8 cellular contexts compared by ENCODE assay signal in genomic region chr2:235468978-235469694, GRCh38. TPM values are rescaled to one million over a fixed set of nuclear protein-coding genes. Genes with fewer than 3 reads are reported as not detected.
DNase-seq lines count a peak whose midpoint lies in the region; ATAC-seq and TF ChIP-seq lines count a peak whose summit lies in the region.

No MANE protein-coding gene starts in this region.

- CTCF ChIA-PET in MCF 10A (lab: Yijun Ruan, JAX), result no interaction called here

- H3K4me3 Mint-ChIP-seq in MCF 10A (ENCODE audit: unreplicated experiment), result peak overlapping the region; percentile 17
- H3K4me3 Mint-ChIP-seq in activated T-helper 1 cell treated with anti-CD3 and anti-CD28 coated beads, Interleukin-12 subunit alpha, Interleukin-12 subunit beta, Interleukin-2, Interleukin-4 antibody, amounts not matched to agents 30 ng/mL and 10 ng/mL and 1 ng/mL, durations not matched to agents 14 hours and 24 hours and 36 hours, result no peak overlapping the region

- peak overlapping the region; percentile 26 for H3K27ac Mint-ChIP-seq in MCF 10A (ENCODE audit: low read depth, unreplicated experiment)
- no peak overlapping the region for H3K27ac Mint-ChIP-seq in activated T-helper 1 cell treated with anti-CD3 and anti-CD28 coated beads, Interleukin-12 subunit alpha, Interleukin-12 subunit beta, Interleukin-2, Interleukin-4 antibody, amounts not matched to agents 30 ng/mL and 10 ng/mL and 1 ng/mL, durations not matched to agents 14 hours and 24 hours and 36 hours

- TF ChIP-seq CTCF in MCF 10A (IDR thresholded peaks at IDR 0.05; ENCODE audit: unreplicated experiment), result no peak

- no peaks in the 10 kb centered on the region for H3K27me3 ChIP-seq in layer of hippocampus (ENCODE audit: control insufficient read depth, insufficient read depth, low read length)

- peak overlapping the region; percentile 71 for H3K27ac ChIP-seq in layer of hippocampus (ENCODE audit: low read depth, low read length)

- no peaks in the 10 kb centered on the region for H3K9me3 Mint-ChIP-seq in MCF 10A (ENCODE audit: unreplicated experiment)
- peaks cover 5% of the 10 kb centered on the region for H3K9me3 Mint-ChIP-seq in activated T-helper 1 cell treated with anti-CD3 and anti-CD28 coated beads, Interleukin-12 subunit alpha, Interleukin-12 subunit beta, Interleukin-2, Interleukin-4 antibody, amounts not matched to agents 30 ng/mL and 10 ng/mL and 1 ng/mL, durations not matched to agents 14 hours and 24 hours and 36 hours

- intact Hi-C loops in MCF 10A (cut with micrococcal nuclease), result no loop called here
- intact Hi-C loops in activated T-helper 1 cell treated with anti-CD3 and anti-CD28 coated beads, Interleukin-12 subunit alpha, Interleukin-12 subunit beta, Interleukin-2, Interleukin-4 antibody, amounts not matched to agents 30 ng/mL and 10 ng/mL and 1 ng/mL, durations not matched to agents 14 hours and 24 hours and 36 hours (cut with micrococcal nuclease), result no loop called here

- H3K4me1 Mint-ChIP-seq in MCF 10A (ENCODE audit: insufficient read depth, unreplicated experiment), result peaks cover 9% of the 10 kb centered on the region
- no peaks in the 10 kb centered on the region for H3K4me1 Mint-ChIP-seq in activated T-helper 1 cell treated with anti-CD3 and anti-CD28 coated beads, Interleukin-12 subunit alpha, Interleukin-12 subunit beta, Interleukin-2, Interleukin-4 antibody, amounts not matched to agents 30 ng/mL and 10 ng/mL and 1 ng/mL, durations not matched to agents 14 hours and 24 hours and 36 hours (ENCODE audit: low read depth)

- DNase-seq in 8988T (peak; percentile 61), HS-5 (ENCODE audit: low read depth) (peak; percentile 85), MCF 10A (ENCODE audit: unreplicated experiment) (peak; percentile 95), NCI-H1436 treated with DMSO at 0.1 percent for 48 hours (lab: John Stamatoyannopoulos, UW) (no peak)
- no peak for DNase-seq in activated T-helper 1 cell treated with anti-CD3 and anti-CD28 coated beads, Interleukin-12 subunit alpha, Interleukin-12 subunit beta, Interleukin-2, Interleukin-4 antibody, amounts not matched to agents 30 ng/mL and 10 ng/mL and 1 ng/mL, durations not matched to agents 14 hours and 24 hours and 36 hours (ENCODE audit: low spot score)

- no TSS peak for BruUV-seq in MCF 10A (replicated peaks; lab: Mats Ljungman, UMichigan)

- H3K27me3 Mint-ChIP-seq in MCF 10A (ENCODE audit: insufficient read depth, unreplicated experiment), result no peaks in the 10 kb centered on the region
- no peaks in the 10 kb centered on the region for H3K27me3 Mint-ChIP-seq in activated T-helper 1 cell treated with anti-CD3 and anti-CD28 coated beads, Interleukin-12 subunit alpha, Interleukin-12 subunit beta, Interleukin-2, Interleukin-4 antibody, amounts not matched to agents 30 ng/mL and 10 ng/mL and 1 ng/mL, durations not matched to agents 14 hours and 24 hours and 36 hours (ENCODE audit: insufficient read depth)

- POLR2A ChIA-PET in MCF 10A (lab: Yijun Ruan, JAX), result interaction anchor here (0.6 to 0.9 kb wide), 3 partner anchors 80 to 264 kb away, joined by 3 read pairs; no protein-coding TSS in a partner anchor

- H3K36me3 Mint-ChIP-seq in MCF 10A (ENCODE audit: insufficient read depth, unreplicated experiment), result no peaks in the 10 kb centered on the region
- no peaks in the 10 kb centered on the region for H3K36me3 Mint-ChIP-seq in activated T-helper 1 cell treated with anti-CD3 and anti-CD28 coated beads, Interleukin-12 subunit alpha, Interleukin-12 subunit beta, Interleukin-2, Interleukin-4 antibody, amounts not matched to agents 30 ng/mL and 10 ng/mL and 1 ng/mL, durations not matched to agents 14 hours and 24 hours and 36 hours (ENCODE audit: low read depth)

- ATAC-seq in HG03175 (IDR thresholded peaks at IDR 0.05; ENCODE audit: unreplicated experiment), result no peak
- no peak for ATAC-seq in GM21529 (IDR thresholded peaks at IDR 0.05; ENCODE audit: unreplicated experiment)

RNA-seq across cellular contexts. Expression of gene AGAP1, which starts 24.7 kb away (rescaled TPM):
- 41.3 and 42.4 TPM in 2 replicates for total RNA-seq in MCF 10A (2022)
- total RNA-seq in activated T-helper 1 cell treated with anti-CD3 and anti-CD28 coated beads, Interleukin-12 subunit alpha, Interleukin-12 subunit beta, Interleukin-2, Interleukin-4 antibody, amounts not matched to agents 30 ng/mL and 10 ng/mL and 1 ng/mL, durations not matched to agents 14 hours and 24 hours and 36 hours, result 2.0 and 2.9 TPM in 2 replicates

Comparison
In these comparisons a context has a peak if more than half of its experiments do, and no peak if none do; other contexts are left out.
1. DNase-seq: peak in 8988T (single experiment), HS-5 (single experiment) and MCF 10A (single experiment); none in activated T-helper 1 cell treated with anti-CD3 and anti-CD28 coated beads, Interleukin-12 subunit alpha, Interleukin-12 subunit beta, Interleukin-2, Interleukin-4 antibody, amounts not matched to agents 30 ng/mL and 10 ng/mL and 1 ng/mL, durations not matched to agents 14 hours and 24 hours and 36 hours (single experiment) and NCI-H1436 treated with DMSO at 0.1 percent for 48 hours (single experiment).
2. RNA of gene AGAP1, which starts 24.7 kb away (total RNA-seq): 41.3 to 42.4 TPM in MCF 10A; 2.0 to 2.9 TPM in activated T-helper 1 cell treated with anti-CD3 and anti-CD28 coated beads, Interleukin-12 subunit alpha, Interleukin-12 subunit beta, Interleukin-2, Interleukin-4 antibody, amounts not matched to agents 30 ng/mL and 10 ng/mL and 1 ng/mL, durations not matched to agents 14 hours and 24 hours and 36 hours; every median in the first group is over 10 times any median in the second.